9 cellular contexts compared by ENCODE assay signal in the genomic region with DNA sequence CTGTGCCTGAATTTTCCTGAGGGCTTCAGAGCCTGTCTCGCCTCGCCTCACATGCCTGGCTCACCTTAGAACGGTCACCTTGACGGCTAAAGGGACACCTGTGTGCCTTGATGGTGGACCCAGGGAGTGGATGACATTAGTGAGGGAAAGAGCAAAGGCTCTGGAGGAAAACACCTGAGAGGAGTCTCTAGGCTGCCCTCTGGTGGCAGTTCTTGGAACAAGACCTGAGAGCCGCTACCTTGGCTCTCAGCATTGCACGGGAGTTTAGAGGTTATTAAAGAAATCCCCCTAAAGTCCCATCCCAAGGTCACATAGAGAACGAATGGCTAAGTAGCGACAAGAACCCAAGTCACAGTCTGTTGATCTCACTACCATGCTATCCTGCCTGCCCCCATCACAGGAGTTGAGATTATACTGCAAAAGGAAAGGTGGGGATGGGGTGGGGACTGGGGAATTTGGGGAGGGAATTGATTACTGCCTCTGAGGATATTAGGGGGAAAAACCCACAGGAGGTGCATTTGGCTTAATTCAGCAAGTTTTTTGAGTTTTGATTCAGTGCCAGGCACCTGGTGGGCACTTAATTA. TPM values are rescaled to one million over a fixed set of nuclear protein-coding genes. Genes with fewer than 3 reads are reported as not detected.
DNase-seq lines count a peak whose midpoint lies in the region; ATAC-seq and TF ChIP-seq lines count a peak whose summit lies in the region.
"Had no signal": no experiment of that assay in that cellular context is flagged by ENCODE, and none has a peak within 500 bp of the region (broad histone marks: within the 10 kb centered on the region; RNA-seq: fewer than 3 reads in every experiment).

No MANE protein-coding gene starts in this region.

- POLR2A ChIA-PET in HCT116 (lab: Charles Lee): no interaction called here

- RAD21 ChIA-PET in HCT116 (lab: Charles Lee; ENCODE audit: low non-redundant PET in 1 of 2, low total read pairs in 2 of 2, uncharacterized antibody in 2 of 2, unreplicated experiment in 2 of 2): interaction anchor here in 1 of 2 experiments (0.6 kb wide), 1 partner anchor 14 kb away, joined by 3 read pairs; a partner anchor contains a TSS

- H3K27ac ChIP-seq in C4-2B (no peak overlapping the region), HCT116 (ENCODE audit: low read depth, low read length) (no peak overlapping the region)
- H3K27ac ChIP-seq: skin epidermis had no signal

- peak; percentile 94 for TF ChIP-seq CTCF in C4-2B (conservative IDR thresholded peaks at IDR 0.05)
- peak; percentile 62 to 89 (median 76); a peak in 5 of 6 replicates for TF ChIP-seq CTCF in HCT116 (IDR thresholded peaks at IDR 0.05 in 2 of 3, conservative IDR thresholded peaks at IDR 0.05 in 1 of 3; ENCODE audit: borderline replicate concordance in 1 of 3, insufficient read depth in 1 of 3, low read depth in 2 of 3, low read length in 2 of 3)
- TF ChIP-seq CTCF in retinal pigment epithelial cell (conservative IDR thresholded peaks at IDR 0.05; ENCODE audit: low read depth, low read length): peak; percentile 92

- no peak for DNase-seq in HCT116 (ENCODE audit: low read depth, low spot score)
- DNase-seq in RPMI7951 (ENCODE audit: low read depth): peak; percentile 29
- peak; percentile 52 for DNase-seq in activated T-helper 2 cell treated with anti-CD3 and anti-CD28 coated beads, Interferon-gamma antibody, Interleukin-2, Interleukin-4, amounts not matched to agents 10 μg/mL and 5 μg/mL and 100 μg/mL, durations not matched to agents 14 hours and 24 hours and 36 hours (ENCODE audit: low spot score)
- no peak for DNase-seq in Right ventricle myocardium superior
- no peak for DNase-seq in retinal pigment epithelial cell (ENCODE audit: low read depth)

- H3K27ac Mint-ChIP-seq in activated T-helper 2 cell treated with anti-CD3 and anti-CD28 coated beads, Interferon-gamma antibody, Interleukin-2, Interleukin-4, amounts not matched to agents 10 μg/mL and 5 μg/mL and 100 μg/mL, durations not matched to agents 14 hours and 24 hours and 36 hours: no peak overlapping the region

- H3K9ac ChIP-seq in HCT116 (ENCODE audit: low read length): no peak overlapping the region

- no peak overlapping the region for H2AFZ ChIP-seq in HCT116 (ENCODE audit: low read depth, low read length, poor library complexity, severe bottlenecking)

- no peaks in the 10 kb centered on the region for H3K79me2 ChIP-seq in HCT116 (ENCODE audit: insufficient read depth, low read length)

- H3K9me3 Mint-ChIP-seq in activated T-helper 2 cell treated with anti-CD3 and anti-CD28 coated beads, Interferon-gamma antibody, Interleukin-2, Interleukin-4, amounts not matched to agents 10 μg/mL and 5 μg/mL and 100 μg/mL, durations not matched to agents 14 hours and 24 hours and 36 hours: no peaks in the 10 kb centered on the region

- H3K27me3 Mint-ChIP-seq in activated T-helper 2 cell treated with anti-CD3 and anti-CD28 coated beads, Interferon-gamma antibody, Interleukin-2, Interleukin-4, amounts not matched to agents 10 μg/mL and 5 μg/mL and 100 μg/mL, durations not matched to agents 14 hours and 24 hours and 36 hours (ENCODE audit: low read depth): peaks cover 18% of the 10 kb centered on the region

- no peak overlapping the region for H3K4me3 Mint-ChIP-seq in activated T-helper 2 cell treated with anti-CD3 and anti-CD28 coated beads, Interferon-gamma antibody, Interleukin-2, Interleukin-4, amounts not matched to agents 10 μg/mL and 5 μg/mL and 100 μg/mL, durations not matched to agents 14 hours and 24 hours and 36 hours (ENCODE audit: low read depth)

- no peaks in the 10 kb centered on the region for H4K20me1 ChIP-seq in HCT116 (ENCODE audit: insufficient read depth)

- no peak overlapping the region for H3K4me2 ChIP-seq in HCT116 (ENCODE audit: low read length)

- peaks cover 26 to 39% of the 10 kb centered on the region in 2 experiments for H3K4me1 ChIP-seq in HCT116 (ENCODE audit: control insufficient read depth in 1 of 2, insufficient read depth in 2 of 2, low read length in 2 of 2)

- H3K4me1 Mint-ChIP-seq in activated T-helper 2 cell treated with anti-CD3 and anti-CD28 coated beads, Interferon-gamma antibody, Interleukin-2, Interleukin-4, amounts not matched to agents 10 μg/mL and 5 μg/mL and 100 μg/mL, durations not matched to agents 14 hours and 24 hours and 36 hours (ENCODE audit: low read depth): no peaks in the 10 kb centered on the region

- intact Hi-C loops in HCT116 (cut with micrococcal nuclease): loop anchor here (1.0 kb wide), 1 partner anchor 213 kb away; no protein-coding TSS in a partner anchor
- intact Hi-C loops in activated T-helper 2 cell treated with anti-CD3 and anti-CD28 coated beads, Interferon-gamma antibody, Interleukin-2, Interleukin-4, amounts not matched to agents 10 μg/mL and 5 μg/mL and 100 μg/mL, durations not matched to agents 14 hours and 24 hours and 36 hours (cut with micrococcal nuclease): no loop called here
- intact Hi-C loops in Right ventricle myocardium superior (cut with DNase I): no loop called here

- no peaks in the 10 kb centered on the region for H3K36me3 ChIP-seq in HCT116 (ENCODE audit: control insufficient read depth in 1 of 2, insufficient read depth in 2 of 2, low read length in 2 of 2)

- no peak for TF ChIP-seq POLR2A in HCT116 (IDR thresholded peaks at IDR 0.05; ENCODE audit: borderline replicate concordance, extremely low read depth, insufficient read depth, insufficient read length)

- no peaks in the 10 kb centered on the region for H3K9me2 ChIP-seq in HCT116 (ENCODE audit: insufficient read depth)

- no TSS peak for BruUV-seq in HCT116 (replicated peaks; lab: Mats Ljungman, UMichigan)

- CTCF ChIA-PET in HCT116 (lab: Charles Lee): interaction anchor here (0.7 to 2.6 kb wide), 4 partner anchors 10 to 65 kb away, joined by 3 to 12 read pairs (median 6); a partner anchor contains a TSS

- peak; percentile 67 for TF ChIP-seq RAD21 in HCT116 (IDR thresholded peaks at IDR 0.05; ENCODE audit: low read depth)

- ATAC-seq in HCT116 (peak; percentile 75), Right ventricle myocardium superior (ENCODE audit: poor library complexity) (peak; percentile 45), GM18873 (IDR thresholded peaks at IDR 0.05; ENCODE audit: low FRiP score, unreplicated experiment) (no peak), HG03520 (IDR thresholded peaks at IDR 0.05; ENCODE audit: unreplicated experiment) (no peak)

- H3K36me3 Mint-ChIP-seq in activated T-helper 2 cell treated with anti-CD3 and anti-CD28 coated beads, Interferon-gamma antibody, Interleukin-2, Interleukin-4, amounts not matched to agents 10 μg/mL and 5 μg/mL and 100 μg/mL, durations not matched to agents 14 hours and 24 hours and 36 hours (ENCODE audit: low read depth): no peaks in the 10 kb centered on the region

- no peak overlapping the region for H3K4me3 ChIP-seq in HCT116 (replicated peaks in 1 of 2; ENCODE audit: low read depth in 1 of 2, low read length in 2 of 2)
- H3K4me3 ChIP-seq in retinal pigment epithelial cell (ENCODE audit: low read length): no peak overlapping the region
- H3K4me3 ChIP-seq: skin epidermis had no signal

- H3K27me3 ChIP-seq in HCT116 (ENCODE audit: insufficient read depth, low read length): no peaks in the 10 kb centered on the region

- H3K9me3 ChIP-seq in HCT116 (ENCODE audit: control insufficient read depth in 1 of 2, insufficient read depth in 1 of 2, low read depth in 1 of 2, low read length in 2 of 2): no peaks in the 10 kb centered on the region

TF ChIP-seq in HCT116, 20 proteins besides CTCF, POLR2A, EP300 and RAD21:
- TF ChIP-seq EGR1 (IDR thresholded peaks at IDR 0.05; ENCODE audit: low read depth) (no peak), ZFX (IDR thresholded peaks at IDR 0.05) (no peak), POLR2AphosphoS5 (IDR thresholded peaks at IDR 0.05; ENCODE audit: low read depth, low read length) (no peak)
- TF ChIP-seq, protein P1, sequence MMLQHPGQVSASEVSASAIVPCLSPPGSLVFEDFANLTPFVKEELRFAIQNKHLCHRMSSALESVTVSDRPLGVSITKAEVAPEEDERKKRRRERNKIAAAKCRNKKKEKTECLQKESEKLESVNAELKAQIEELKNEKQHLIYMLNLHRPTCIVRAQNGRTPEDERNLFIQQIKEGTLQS (IDR thresholded peaks at IDR 0.05): no peak

RNA-seq across cellular contexts. Expression of a gene that starts 7.9 kb away (rescaled TPM):
- total RNA-seq in HCT116 (2021; ENCODE audit: unreplicated experiment) (0.12 TPM), Right ventricle myocardium superior (not detected)
- 0.07 TPM in 1 of 2 replicates, not detected in the other for polyA plus RNA-seq in HCT116 (2012)
- not detected in 2 replicates for total RNA-seq in RPMI7951 (2014; rRNA removed; shearing (Covaris generic))
- not detected in 2 replicates for total RNA-seq in activated T-helper 2 cell treated with anti-CD3 and anti-CD28 coated beads, Interferon-gamma antibody, Interleukin-2, Interleukin-4, amounts not matched to agents 10 μg/mL and 5 μg/mL and 100 μg/mL, durations not matched to agents 14 hours and 24 hours and 36 hours

RNA-seq across cellular contexts. Expression of a gene that starts 10.7 kb away (rescaled TPM):
- total RNA-seq in HCT116 (2021; ENCODE audit: unreplicated experiment) (not detected), Right ventricle myocardium superior (not detected)
- polyA plus RNA-seq in HCT116 (2012): 1.6 and 1.7 TPM in 2 replicates
- not detected in 2 replicates for total RNA-seq in RPMI7951 (2014; rRNA removed; shearing (Covaris generic))
- not detected in 2 replicates for total RNA-seq in activated T-helper 2 cell treated with anti-CD3 and anti-CD28 coated beads, Interferon-gamma antibody, Interleukin-2, Interleukin-4, amounts not matched to agents 10 μg/mL and 5 μg/mL and 100 μg/mL, durations not matched to agents 14 hours and 24 hours and 36 hours

RNA-seq across cellular contexts. Expression of a gene that starts 13.6 kb away (rescaled TPM):
- total RNA-seq in HCT116 (2021; ENCODE audit: unreplicated experiment) (9.8 TPM), Right ventricle myocardium superior (1.2 TPM)
- 18.2 and 18.9 TPM in 2 replicates for polyA plus RNA-seq in HCT116 (2012)
- 0.48 and 0.88 TPM in 2 replicates for total RNA-seq in RPMI7951 (2014; rRNA removed; shearing (Covaris generic))
- not detected in 2 replicates for total RNA-seq in activated T-helper 2 cell treated with anti-CD3 and anti-CD28 coated beads, Interferon-gamma antibody, Interleukin-2, Interleukin-4, amounts not matched to agents 10 μg/mL and 5 μg/mL and 100 μg/mL, durations not matched to agents 14 hours and 24 hours and 36 hours

RNA-seq across cellular contexts. Expression of a gene that starts 15.8 kb away (rescaled TPM):
- not detected for total RNA-seq in HCT116 (2021; ENCODE audit: unreplicated experiment)
- polyA plus RNA-seq in HCT116 (2012): not detected in 2 replicates
- not detected in 2 replicates for total RNA-seq in RPMI7951 (2014; rRNA removed; shearing (Covaris generic))
- total RNA-seq in activated T-helper 2 cell treated with anti-CD3 and anti-CD28 coated beads, Interferon-gamma antibody, Interleukin-2, Interleukin-4, amounts not matched to agents 10 μg/mL and 5 μg/mL and 100 μg/mL, durations not matched to agents 14 hours and 24 hours and 36 hours: not detected in 2 replicates
- not detected for total RNA-seq in Right ventricle myocardium superior

RNA-seq across cellular contexts. Expression of a gene that starts 29.4 kb away (rescaled TPM):
- 40.7 TPM for total RNA-seq in HCT116 (2021; ENCODE audit: unreplicated experiment)
- 31.1 and 33.3 TPM in 2 replicates for polyA plus RNA-seq in HCT116 (2012)
- 23.4 and 26.0 TPM in 2 replicates for total RNA-seq in RPMI7951 (2014; rRNA removed; shearing (Covaris generic))
- total RNA-seq in activated T-helper 2 cell treated with anti-CD3 and anti-CD28 coated beads, Interferon-gamma antibody, Interleukin-2, Interleukin-4, amounts not matched to agents 10 μg/mL and 5 μg/mL and 100 μg/mL, durations not matched to agents 14 hours and 24 hours and 36 hours: 50.5 and 53.1 TPM in 2 replicates
- total RNA-seq in Right ventricle myocardium superior: 10.9 TPM

Comparison
In these comparisons a context has a peak if more than half of its experiments do, and no peak if none do; other contexts are left out.
1. ATAC-seq: peak in HCT116 (single experiment) and Right ventricle myocardium superior (single experiment); none in GM18873 (single experiment) and HG03520 (single experiment).
2. DNase-seq: peak in RPMI7951 (single experiment) and activated T-helper 2 cell treated with anti-CD3 and anti-CD28 coated beads, Interferon-gamma antibody, Interleukin-2, Interleukin-4, amounts not matched to agents 10 μg/mL and 5 μg/mL and 100 μg/mL, durations not matched to agents 14 hours and 24 hours and 36 hours (single experiment); none in HCT116 (single experiment), Right ventricle myocardium superior (single experiment) and retinal pigment epithelial cell (single experiment).
3. Peak in every context shown above with its lines, with median percentiles within 50 percentile points of each other: CTCF ChIP-seq.